21 cellular contexts compared by ENCODE assay signal in the genomic region with DNA sequence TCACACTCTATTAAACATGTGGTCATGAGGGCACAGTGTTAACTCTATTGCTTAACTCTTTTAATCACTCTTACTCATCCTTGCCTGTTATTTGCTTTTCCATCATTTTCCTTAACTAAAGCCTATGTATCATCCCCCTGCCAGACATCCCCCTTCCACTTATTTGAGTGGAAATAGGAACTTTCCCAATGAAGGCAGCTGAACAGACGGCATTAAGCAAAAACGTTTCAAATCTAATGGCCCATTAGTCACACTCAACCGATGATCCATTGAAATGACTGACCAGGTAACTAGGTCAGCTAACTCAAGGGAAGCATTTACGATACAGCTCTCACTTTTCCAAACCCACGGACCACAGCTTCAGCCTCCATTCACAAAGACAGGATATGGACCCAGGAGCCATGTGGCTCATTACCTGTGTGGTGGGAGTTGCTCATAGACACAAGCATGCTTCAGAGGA.
A peak's percentile ranks its signal among the peaks of the same experiment; 100 is the strongest.
DNase-seq lines count a peak whose midpoint lies in the region; ATAC-seq, FAIRE-seq and TF ChIP-seq lines count a peak whose summit lies in the region.
"Had no signal": no experiment of that assay in that cellular context is flagged by ENCODE, and none has a peak within 500 bp of the region (broad histone marks: within the 10 kb centered on the region; RNA-seq: fewer than 3 reads in every experiment).

No MANE protein-coding gene starts in this region.

- peak; percentile 58 to 71; a peak in 2 of 5 replicates for TF ChIP-seq EP300 in A549 (IDR thresholded peaks at IDR 0.05)

- H3K4me2 ChIP-seq in A549 (peak overlapping the region; percentile 63), astrocyte (ENCODE audit: low read length) (no peak overlapping the region), hepatocyte (no peak overlapping the region)

- no peak overlapping the region for H3K4me3 Mint-ChIP-seq in astrocyte (ENCODE audit: unreplicated experiment)
- H3K4me3 Mint-ChIP-seq: activated CD8-positive, alpha-beta T cell treated with anti-CD3 and anti-CD28 coated beads for 36 hours; activated naive CD8-positive, alpha-beta T cell treated with anti-CD3 and anti-CD28 coated beads for 36 hours; activated T-cell treated with anti-CD3 and anti-CD28 coated beads, Interleukin-2, amount 50 U/mL, for 4 hours; CD8-positive, alpha-beta T cell; T-cell had no signal

- 3% methylated on average over 5 of the region's 5 CpGs for WGBS in A549 (ENCODE audit: missing lambda C conversion rate)
- WGBS in hepatocyte (ENCODE audit: low lambda C conversion rate, missing lambda C conversion rate) = 75% methylated on average over 5 of the region's 5 CpGs

- H4K20me1 ChIP-seq in astrocyte (ENCODE audit: insufficient read depth, low read length) = no peaks in the 10 kb centered on the region
- no peaks in the 10 kb centered on the region for H4K20me1 ChIP-seq in hepatocyte (ENCODE audit: insufficient read depth, poor library complexity, severe bottlenecking)

- no peak for FAIRE-seq in A549 (lab: Jason Lieb, UNC)
- no peak for FAIRE-seq in astrocyte (lab: Jason Lieb, UNC)

- no peaks in the 10 kb centered on the region for H3K27me3 ChIP-seq in astrocyte (ENCODE audit: insufficient read depth, low read length)
- H3K27me3 ChIP-seq in hepatocyte = no peaks in the 10 kb centered on the region
- H3K27me3 ChIP-seq: esophagus muscularis mucosa, vagina had no signal

- no peaks in the 10 kb centered on the region for H3K27me3 Mint-ChIP-seq in astrocyte (ENCODE audit: low read depth, unreplicated experiment)

- TF ChIP-seq CTCF in A549 (IDR thresholded peaks at IDR 0.05) (no peak), astrocyte (IDR thresholded peaks at IDR 0.05; ENCODE audit: insufficient read depth, low read depth, low read length) (no peak), hepatocyte (IDR thresholded peaks at IDR 0.05; ENCODE audit: poor library complexity) (no peak)

- H3K4me3 ChIP-seq in A549 (no peak overlapping the region), astrocyte (ENCODE audit: insufficient read depth, low read depth, low read length) (no peak overlapping the region), hepatocyte (no peak overlapping the region)
- H3K4me3 ChIP-seq: esophagus muscularis mucosa, vagina had no signal

- H3K9me3 ChIP-seq in A549 (no peaks in the 10 kb centered on the region), astrocyte (ENCODE audit: insufficient read depth, low read depth, low read length) (no peaks in the 10 kb centered on the region), hepatocyte (ENCODE audit: low read depth) (no peaks in the 10 kb centered on the region)
- H3K9me3 ChIP-seq: esophagus muscularis mucosa, vagina had no signal

- ATAC-seq in A549 (peak; percentile 63 to 74), HG03442 (IDR thresholded peaks at IDR 0.05; ENCODE audit: unreplicated experiment) (no peak)
- no peak for ATAC-seq in stimulated activated naive CD8-positive, alpha-beta T cell treated with anti-CD3 and anti-CD28 coated beads, Interleukin-15, Interleukin-2, amounts not matched to agents 100 U/mL and 50 U/mL, for 24 hours
- ATAC-seq: activated CD8-positive, alpha-beta T cell treated with anti-CD3 and anti-CD28 coated beads for 36 hours; activated T-cell treated with anti-CD3 and anti-CD28 coated beads, Interleukin-2, amount 50 U/mL, for 4 hours; CD8-positive, alpha-beta T cell; Right ventricle myocardium inferior; sciatic nerve; T-cell had no signal

- peaks cover 8% of the 10 kb centered on the region for H3K4me1 Mint-ChIP-seq in astrocyte (ENCODE audit: low read depth, unreplicated experiment)
- H3K4me1 Mint-ChIP-seq: activated naive CD8-positive, alpha-beta T cell treated with anti-CD3 and anti-CD28 coated beads for 36 hours; T-cell had no signal

- H3K79me2 ChIP-seq in astrocyte (ENCODE audit: insufficient read depth, low read length) = no peaks in the 10 kb centered on the region
- no peaks in the 10 kb centered on the region for H3K79me2 ChIP-seq in hepatocyte

- no peaks in the 10 kb centered on the region for H3K9me2 ChIP-seq in hepatocyte (replicated peaks; ENCODE audit: insufficient read depth)

- H3K36me3 ChIP-seq in astrocyte (ENCODE audit: insufficient read depth, low read length) (no peaks in the 10 kb centered on the region), hepatocyte (replicated peaks; ENCODE audit: insufficient read depth, low read depth) (no peaks in the 10 kb centered on the region)
- H3K36me3 ChIP-seq: esophagus muscularis mucosa, vagina had no signal

- DNase-seq in A549 (ENCODE audit: low read depth in 1 of 2, low spot score in 1 of 2) = peak in 1 of 2 experiments; percentile 49
- DNase-seq in HPDE6-E6E7 (ENCODE audit: extremely low spot score) = peak; percentile 15
- DNase-seq in astrocyte (ENCODE audit: low read depth) = peak; percentile 35
- peak; percentile 43 for DNase-seq in iris pigment epithelial cell (ENCODE audit: low read depth)
- no peak for DNase-seq in 8988T
- DNase-seq in hepatocyte (ENCODE audit: low spot score) = no peak
- DNase-seq in stimulated activated naive CD8-positive, alpha-beta T cell treated with anti-CD3 and anti-CD28 coated beads, Interleukin-15, Interleukin-2, amounts not matched to agents 100 U/mL and 50 U/mL, for 24 hours = no peak
- DNase-seq: activated CD8-positive, alpha-beta T cell treated with anti-CD3 and anti-CD28 coated beads for 36 hours; activated naive CD8-positive, alpha-beta T cell treated with anti-CD3 and anti-CD28 coated beads for 36 hours; activated T-cell treated with anti-CD3 and anti-CD28 coated beads, Interleukin-2, amount 50 U/mL, for 4 hours; CD8-positive, alpha-beta T cell; NCI-H1417 treated with DMSO at 0.1 percent for 48 hours; NK-92 treated with Interleukin-12 subunit alpha and Interleukin-12 subunit beta, amount 100 ng/mL, for 24 hours; stimulated activated CD4-positive, alpha-beta T cell treated with anti-CD3 and anti-CD28 coated beads, Interleukin-4, amount 100 ng/mL, for 1 hour; substantia nigra; T-cell had no signal

- CTCF ChIA-PET in A549 (lab: Yijun Ruan, JAX) = interaction anchor here (0.9 to 1.5 kb wide), 2 partner anchors 11 to 1085 kb away, joined by 3 to 4 read pairs; no protein-coding TSS in a partner anchor

- H3K9ac ChIP-seq in astrocyte (ENCODE audit: low read length) = no peak overlapping the region

- no peak overlapping the region for H3K27ac Mint-ChIP-seq in astrocyte (ENCODE audit: unreplicated experiment)
- H3K27ac Mint-ChIP-seq: activated CD8-positive, alpha-beta T cell treated with anti-CD3 and anti-CD28 coated beads for 36 hours; activated naive CD8-positive, alpha-beta T cell treated with anti-CD3 and anti-CD28 coated beads for 36 hours; CD8-positive, alpha-beta T cell; T-cell had no signal

- H3K4me1 ChIP-seq in A549 = peaks cover 21% of the 10 kb centered on the region; the same call in 2 of the 3 replicates
- no peaks in the 10 kb centered on the region for H3K4me1 ChIP-seq in astrocyte (ENCODE audit: insufficient read depth, low read length)
- H3K4me1 ChIP-seq in hepatocyte (ENCODE audit: insufficient read depth) = no peaks in the 10 kb centered on the region
- H3K4me1 ChIP-seq: esophagus muscularis mucosa, vagina had no signal

- H3K9me3 Mint-ChIP-seq in astrocyte (ENCODE audit: unreplicated experiment) = peaks cover under 1% of the 10 kb centered on the region
- H3K9me3 Mint-ChIP-seq: activated CD8-positive, alpha-beta T cell treated with anti-CD3 and anti-CD28 coated beads for 36 hours; activated naive CD8-positive, alpha-beta T cell treated with anti-CD3 and anti-CD28 coated beads for 36 hours; activated T-cell treated with anti-CD3 and anti-CD28 coated beads, Interleukin-2, amount 50 U/mL, for 4 hours; CD8-positive, alpha-beta T cell; T-cell had no signal

- H2AFZ ChIP-seq in astrocyte (ENCODE audit: low read depth, low read length) (no peak overlapping the region), hepatocyte (no peak overlapping the region)

- H3K27ac ChIP-seq in A549 (peak overlapping the region; percentile 47 to 76; a peak in 5 of 6 replicates), astrocyte (ENCODE audit: low read depth, low read length) (no peak overlapping the region), hepatocyte (no peak overlapping the region)
- H3K27ac ChIP-seq: esophagus muscularis mucosa, vagina had no signal

- TF ChIP-seq RAD21 in A549 (conservative IDR thresholded peaks at IDR 0.05 in 1 of 2, IDR thresholded peaks at IDR 0.05 in 1 of 2) = no peak; a peak in 1 of 5 replicates

- no peaks in the 10 kb centered on the region for H3K36me3 Mint-ChIP-seq in astrocyte (ENCODE audit: low read depth, unreplicated experiment)
- H3K36me3 Mint-ChIP-seq: activated naive CD8-positive, alpha-beta T cell treated with anti-CD3 and anti-CD28 coated beads for 36 hours; CD8-positive, alpha-beta T cell; T-cell had no signal

- no peak for TF ChIP-seq POLR2A in A549 (IDR thresholded peaks at IDR 0.05; ENCODE audit: low read length)

- POLR2A ChIA-PET in A549 (lab: Yijun Ruan, JAX) = interaction anchor here (0.9 kb wide), 1 partner anchor 10 kb away, joined by 3 read pairs; no protein-coding TSS in a partner anchor

TF ChIP-seq in A549, 52 proteins besides CTCF, POLR2A, EP300 and RAD21:
- TF ChIP-seq EHMT2 (IDR thresholded peaks at IDR 0.05; ENCODE audit: low read depth) (no peak), JUNB (IDR thresholded peaks at IDR 0.05) (peak; percentile 89), BHLHE40 (IDR thresholded peaks at IDR 0.05; ENCODE audit: low read depth, low read length) (no peak), CEBPB (IDR thresholded peaks at IDR 0.05) (peak; percentile 69 to 82), FOSL2 (IDR thresholded peaks at IDR 0.05) (peak; percentile 87), FOSL2 (CRISPR knock-in tag; IDR thresholded peaks at IDR 0.05) (peak; percentile 83), JUN (IDR thresholded peaks at IDR 0.05) (peak; percentile 44 to 56; a peak in 1 of 5 replicates), GATA3 (IDR thresholded peaks at IDR 0.05; ENCODE audit: borderline replicate concordance) (peak; percentile 61; the same call in 1 of the 2 replicates), ZC3H11A (IDR thresholded peaks at IDR 0.05) (no peak)

Comparison
In these comparisons a context has a peak if more than half of its experiments do, and no peak if none do; other contexts are left out.
1. ATAC-seq: peak in A549 (2 of 2); none in HG03442 (single experiment) and stimulated activated naive CD8-positive, alpha-beta T cell treated with anti-CD3 and anti-CD28 coated beads, Interleukin-15, Interleukin-2, amounts not matched to agents 100 U/mL and 50 U/mL, for 24 hours (single experiment).
2. DNase-seq: peak in HPDE6-E6E7 (single experiment), astrocyte (single experiment) and iris pigment epithelial cell (single experiment); none in 8988T (single experiment), hepatocyte (single experiment) and stimulated activated naive CD8-positive, alpha-beta T cell treated with anti-CD3 and anti-CD28 coated beads, Interleukin-15, Interleukin-2, amounts not matched to agents 100 U/mL and 50 U/mL, for 24 hours (single experiment).
3. H3K27ac ChIP-seq: peak in A549 (2 of 2); none in astrocyte (single experiment) and hepatocyte (single experiment).